In genomic region chr10:124517466-124517865, GRCh38 we compare ENCODE assay signal across 1 cellular context.
TF ChIP-seq lines count a peak whose summit lies in the region.

No MANE protein-coding gene starts in this region.

TF ChIP-seq in GM23338, 12 proteins besides CTCF, POLR2A, EP300 and RAD21 (continued from another document):
- TF ChIP-seq ZNF462 (CRISPR knock-in tag; IDR thresholded peaks at IDR 0.05) (no peak), JUNB (IDR thresholded peaks at IDR 0.05; ENCODE audit: unreplicated experiment) (no peak), EZH2 (IDR thresholded peaks at IDR 0.05; ENCODE audit: low read depth, unreplicated experiment) (no peak), CREB1 (CRISPR knock-in tag; IDR thresholded peaks at IDR 0.05; ENCODE audit: low read depth) (no peak), ZNF114 (CRISPR knock-in tag; IDR thresholded peaks at IDR 0.05) (no peak), EZH2phosphoT487 (IDR thresholded peaks at IDR 0.05; ENCODE audit: unreplicated experiment) (no peak), POLR2AphosphoS5 (IDR thresholded peaks at IDR 0.05; ENCODE audit: low read depth) (no peak), ZNF331 (CRISPR knock-in tag; IDR thresholded peaks at IDR 0.05; ENCODE audit: low read depth) (no peak), REST (IDR thresholded peaks at IDR 0.05; ENCODE audit: unreplicated experiment) (no peak), ETS1 (IDR thresholded peaks at IDR 0.05) (no peak)
TF ChIP-seq in GM23338: peak in this region for 0.
